ENCODE assay signal across 12 cellular contexts in genomic region chr19:40366697-40367561, GRCh38. TPM values are rescaled to one million over a fixed set of nuclear protein-coding genes. Genes with fewer than 3 reads are reported as not detected.
DNase-seq lines count a peak whose midpoint lies in the region; ATAC-seq and TF ChIP-seq lines count a peak whose summit lies in the region.
"Had no signal": no experiment of that assay in that cellular context is flagged by ENCODE, and none has a peak within 500 bp of the region (broad histone marks: within the 10 kb centered on the region; RNA-seq: fewer than 3 reads in every experiment).

No MANE protein-coding gene starts in this region.

- H3K27ac ChIP-seq in OCI-LY1 (ENCODE audit: low read depth, low read length, poor library complexity, severe bottlenecking), result no peak overlapping the region

- peaks cover 6% of the 10 kb centered on the region for H3K4me1 ChIP-seq in OCI-LY1 (ENCODE audit: insufficient read depth, low read length, severe bottlenecking)

- H3F3A ChIP-seq in OCI-LY1 (ENCODE audit: insufficient read depth, low read length), result no peaks in the 10 kb centered on the region

- H3K9me3 ChIP-seq in OCI-LY1 (ENCODE audit: low read length), result no peaks in the 10 kb centered on the region

- ATAC-seq in HG03439 (IDR thresholded peaks at IDR 0.05; ENCODE audit: unreplicated experiment) (no peak), GM21381 (IDR thresholded peaks at IDR 0.05; ENCODE audit: unreplicated experiment) (no peak)
- ATAC-seq: activated T-cell treated with anti-CD3 and anti-CD28 coated beads, Interleukin-2, amount 50 U/mL, for 4 hours had no signal

- H3K79me2 ChIP-seq in OCI-LY1 (ENCODE audit: insufficient read depth, low read length), result no peaks in the 10 kb centered on the region

- peaks cover 43 to 54% of the 10 kb centered on the region in 2 donors for H3K36me3 Mint-ChIP-seq in CD14-positive monocyte
- peaks cover 20% of the 10 kb centered on the region for H3K36me3 Mint-ChIP-seq in endothelial cell (ENCODE audit: low read depth, unreplicated experiment)
- H3K36me3 Mint-ChIP-seq in nephron (ENCODE audit: low read depth), result peaks cover 27% of the 10 kb centered on the region

- H3K27ac Mint-ChIP-seq in CD14-positive monocyte (peak overlapping the region; percentile 33 to 94 (median 83)), endothelial cell (ENCODE audit: unreplicated experiment) (peak overlapping the region; percentile 8), nephron (peak overlapping the region; percentile 79 to 93 (median 81))

- intact Hi-C loops in CD14-positive monocyte (cut with micrococcal nuclease), result loop anchor here in 1 of 2 donors (10.0 kb wide), 1 partner anchor 98 kb away; the partner anchor contains the start of genes BLVRB and SPTBN4

- H3K4me3 ChIP-seq in OCI-LY1 (ENCODE audit: low read depth, low read length, poor library complexity, severe bottlenecking), result no peak overlapping the region

- H3K36me3 ChIP-seq in OCI-LY1 (ENCODE audit: insufficient read depth, low read length), result no peaks in the 10 kb centered on the region; the same call in 1 of the 2 replicates

- TF ChIP-seq CTCF in CD14-positive monocyte (IDR thresholded peaks at IDR 0.05), result no peak
- peak; percentile 11; the same call in 1 of the 2 replicates for TF ChIP-seq CTCF in OCI-LY1 (IDR thresholded peaks at IDR 0.05; ENCODE audit: low read length)
- no peak for TF ChIP-seq CTCF in endothelial cell (IDR thresholded peaks at IDR 0.05; ENCODE audit: unreplicated experiment)
- TF ChIP-seq CTCF in nephron (IDR thresholded peaks at IDR 0.05; ENCODE audit: unreplicated experiment in 3 of 3), result peak; percentile 7 to 32 (median 24)

- H3K4me1 Mint-ChIP-seq in CD14-positive monocyte (peaks cover 56% of the 10 kb centered on the region), endothelial cell (ENCODE audit: unreplicated experiment) (peaks cover 18% of the 10 kb centered on the region), nephron (peaks cover 42% of the 10 kb centered on the region)

- H3K4me3 Mint-ChIP-seq in CD14-positive monocyte, result no peak overlapping the region
- H3K4me3 Mint-ChIP-seq in endothelial cell (ENCODE audit: unreplicated experiment), result peak overlapping the region; percentile 76
- H3K4me3 Mint-ChIP-seq in nephron, result peak overlapping the region; percentile 83 to 89 (median 88)
- H3K4me3 Mint-ChIP-seq: activated T-cell treated with anti-CD3 and anti-CD28 coated beads, Interleukin-2, amount 50 U/mL, for 4 hours had no signal

- H3K4me2 ChIP-seq in OCI-LY1 (ENCODE audit: low read length), result no peak overlapping the region

- no peaks in the 10 kb centered on the region for H4K20me1 ChIP-seq in OCI-LY1 (ENCODE audit: insufficient read depth, low read length)

- no peaks in the 10 kb centered on the region for H3K9me3 Mint-ChIP-seq in CD14-positive monocyte
- H3K9me3 Mint-ChIP-seq in endothelial cell (ENCODE audit: unreplicated experiment), result no peaks in the 10 kb centered on the region
- H3K9me3 Mint-ChIP-seq in nephron, result no peaks in the 10 kb centered on the region
- H3K9me3 Mint-ChIP-seq: activated T-cell treated with anti-CD3 and anti-CD28 coated beads, Interleukin-2, amount 50 U/mL, for 4 hours had no signal

- no peak overlapping the region for H3K9ac ChIP-seq in OCI-LY1 (ENCODE audit: low read length)

- peaks cover 0 to 1% (median 0%) of the 10 kb centered on the region in 3 donors for H3K27me3 Mint-ChIP-seq in CD14-positive monocyte (ENCODE audit: low read depth in 3 of 3)
- peaks cover 11% of the 10 kb centered on the region for H3K27me3 Mint-ChIP-seq in endothelial cell (ENCODE audit: unreplicated experiment)
- H3K27me3 Mint-ChIP-seq in nephron (ENCODE audit: low read depth), result no peaks in the 10 kb centered on the region

- no peaks in the 10 kb centered on the region for H3K27me3 ChIP-seq in OCI-LY1 (ENCODE audit: insufficient read depth, low read length)

- DNase-seq in CD14-positive monocyte (ENCODE audit: low spot score), result no peak
- DNase-seq in endothelial cell (ENCODE audit: low spot score), result peak; percentile 14
- no peak for DNase-seq in DMS79 (lab: John Stamatoyannopoulos, UW)
- no peak for DNase-seq in activated CD4-positive, CD25-positive, alpha-beta regulatory T cell treated with anti-CD3 and anti-CD28 coated beads, Interleukin-2, amount 50 U/mL, for 72 hours
- DNase-seq: activated T-cell treated with anti-CD3 and anti-CD28 coated beads, Interleukin-2, amount 50 U/mL, for 4 hours; NCI-H446 treated with DMSO at 0.1 percent for 48 hours; T-helper 1 cell had no signal

- no peak overlapping the region for H2AFZ ChIP-seq in OCI-LY1 (ENCODE audit: low read length)

- H3K9me2 ChIP-seq in OCI-LY1 (ENCODE audit: low read depth, low read length), result no peaks in the 10 kb centered on the region

RNA-seq across cellular contexts. Expression of gene PLD3, which starts 18.4 kb away (rescaled TPM):
- polyA plus RNA-seq in CD14-positive monocyte, result 100 to 1,000 TPM; 168 to 170 TPM
- total RNA-seq in endothelial cell (ENCODE audit: unreplicated experiment), result 227 TPM

RNA-seq across cellular contexts. Expression of gene C19orf47, which starts 18.7 kb away (rescaled TPM):
- 1 to 10 TPM; 7.6 to 8.0 TPM for polyA plus RNA-seq in CD14-positive monocyte
- 17.9 TPM for total RNA-seq in endothelial cell (ENCODE audit: unreplicated experiment)

RNA-seq across cellular contexts. Expression of gene HIPK4, which starts 23.1 kb away (rescaled TPM):
- not detected for polyA plus RNA-seq in CD14-positive monocyte
- total RNA-seq in endothelial cell (ENCODE audit: unreplicated experiment), result not detected
- total RNA-seq: lung microvascular endothelial cell had no signal

RNA-seq across cellular contexts. Expression of gene PRX, which starts 46.2 kb away (rescaled TPM):
- polyA plus RNA-seq in CD14-positive monocyte, result under 1 TPM in 1 of 2 donors, not detected in 1; 0.13 TPM
- 6.7 TPM for total RNA-seq in endothelial cell (ENCODE audit: unreplicated experiment)

RNA-seq across cellular contexts. Expression of gene SERTAD1, which starts 58.9 kb away (rescaled TPM):
- 10 to 100 TPM; 21.0 to 21.6 TPM for polyA plus RNA-seq in CD14-positive monocyte
- total RNA-seq in endothelial cell (ENCODE audit: unreplicated experiment), result 11.8 TPM

Comparison
In these comparisons a context has a peak if more than half of its experiments do, and no peak if none do; other contexts are left out.
1. H3K27ac Mint-ChIP-seq: peak in every context shown above with its lines; median percentile 83 in CD14-positive monocyte; 81 in nephron; 8 in endothelial cell.
2. H3K4me3 Mint-ChIP-seq: peak in endothelial cell (single experiment) and nephron (3 of 3); none in CD14-positive monocyte (0 of 2).
3. CTCF ChIP-seq: peak in OCI-LY1 (single experiment) and nephron (3 of 3); none in CD14-positive monocyte (single experiment) and endothelial cell (single experiment).